9 cellular contexts compared by ENCODE assay signal in genomic region chr7:54546081-54546985, GRCh38. TPM values are rescaled to one million over a fixed set of nuclear protein-coding genes. Genes with fewer than 3 reads are reported as not detected.
DNase-seq lines count a peak whose midpoint lies in the region; ATAC-seq and TF ChIP-seq lines count a peak whose summit lies in the region.
"Had no signal": no experiment of that assay in that cellular context is flagged by ENCODE, and none has a peak within 500 bp of the region (broad histone marks: within the 10 kb centered on the region; RNA-seq: fewer than 3 reads in every experiment).

No MANE protein-coding gene starts in this region.

- no peaks in the 10 kb centered on the region for H3K79me2 ChIP-seq in osteoblast (ENCODE audit: insufficient read depth, low read length)

- peaks cover 16 to 30% (median 23%) of the 10 kb centered on the region in 6 donors for H3K9me3 Mint-ChIP-seq in immature natural killer cell

- no peak for TF ChIP-seq CTCF in colonic mucosa (IDR thresholded peaks at IDR 0.05)
- TF ChIP-seq CTCF in osteoblast (IDR thresholded peaks at IDR 0.05; ENCODE audit: extremely low read depth, low read depth, low read length), result no peak

- ATAC-seq in HG03571 (IDR thresholded peaks at IDR 0.05; ENCODE audit: unreplicated experiment) (no peak), GM19351 (IDR thresholded peaks at IDR 0.05; ENCODE audit: unreplicated experiment) (no peak)

- H3K36me3 Mint-ChIP-seq in immature natural killer cell, result peaks cover 0 to 17% (median 5%) of the 10 kb centered on the region in 3 donors

- H3K9me3 ChIP-seq in MG63 (no peaks in the 10 kb centered on the region), colonic mucosa (no peaks in the 10 kb centered on the region), osteoblast (ENCODE audit: low read depth, low read length) (no peaks in the 10 kb centered on the region)

- no peak overlapping the region for H3K27ac ChIP-seq in colonic mucosa
- H3K27ac ChIP-seq in osteoblast (ENCODE audit: low read depth, low read length), result no peak overlapping the region

- H3K4me2 ChIP-seq in osteoblast (ENCODE audit: insufficient read depth, low read length), result no peak overlapping the region

- no peaks in the 10 kb centered on the region for H3K36me3 ChIP-seq in MG63
- no peaks in the 10 kb centered on the region for H3K36me3 ChIP-seq in colonic mucosa
- no peaks in the 10 kb centered on the region for H3K36me3 ChIP-seq in osteoblast (ENCODE audit: insufficient read depth, low read length)

- no peak overlapping the region for H3K27ac Mint-ChIP-seq in immature natural killer cell

- H3K4me3 ChIP-seq in MG63 (peak overlapping the region; percentile 22), colonic mucosa (peak overlapping the region; percentile 20), osteoblast (ENCODE audit: insufficient read depth, low read length) (no peak overlapping the region)

- peak; percentile 69 for DNase-seq in DMS53 (lab: John Stamatoyannopoulos, UW)
- DNase-seq in MG63, result peak; percentile 18
- no peak for DNase-seq in colonic mucosa
- peak; percentile 68 for DNase-seq in osteoblast (ENCODE audit: insufficient read length, low spot score, missing footprints)
- DNase-seq in immature natural killer cell, result no peak
- no peak for DNase-seq in activated T-cell treated with anti-CD3 and anti-CD28 coated beads for 4 hours

- H3K27me3 ChIP-seq in MG63 (peaks cover 54% of the 10 kb centered on the region), colonic mucosa (peaks cover 44% of the 10 kb centered on the region), osteoblast (ENCODE audit: insufficient read depth, low read length) (peaks cover 32% of the 10 kb centered on the region)

- peaks cover 2 to 19% (median 15%) of the 10 kb centered on the region in 3 donors for H3K27me3 Mint-ChIP-seq in immature natural killer cell (ENCODE audit: low read depth in 3 of 3)

- intact Hi-C loops in colonic mucosa (cut with DNase I), result no loop called here

- H4K20me1 ChIP-seq in osteoblast (ENCODE audit: insufficient read depth, low read length), result no peaks in the 10 kb centered on the region

- H3K9ac ChIP-seq in colonic mucosa (ENCODE audit: low read depth in 2 of 2, low read length in 2 of 2), result no peak overlapping the region

- H3K4me1 Mint-ChIP-seq in immature natural killer cell, result no peaks in the 10 kb centered on the region

- no peak overlapping the region for H2AFZ ChIP-seq in osteoblast (ENCODE audit: low read length)

- no peaks in the 10 kb centered on the region for H3K4me1 ChIP-seq in colonic mucosa
- H3K4me1 ChIP-seq in osteoblast (ENCODE audit: insufficient read depth, low read length), result no peaks in the 10 kb centered on the region

- H3K4me3 Mint-ChIP-seq in immature natural killer cell, result no peak overlapping the region

RNA-seq across cellular contexts. Expression of gene VSTM2A, which starts 4.2 kb away (rescaled TPM):
- not detected in 2 replicates for total RNA-seq in MG63 (2014; rRNA removed; shearing (Covaris generic); ENCODE audit: low replicate concordance)
- total RNA-seq in colonic mucosa, result 1 to 10 TPM in 1 of 2 donors, under 1 TPM in 1; 0.72 to 4.2 TPM
- not detected in 2 replicates for total RNA-seq in osteoblast
- not detected for polyA plus RNA-seq in immature natural killer cell
- total RNA-seq: skeletal muscle tissue had no signal

Comparison
In these comparisons a context has a peak if more than half of its experiments do, and no peak if none do; other contexts are left out.
1. DNase-seq: peak in DMS53 (single experiment), MG63 (single experiment) and osteoblast (single experiment); none in colonic mucosa (single experiment), immature natural killer cell (0 of 3) and activated T-cell treated with anti-CD3 and anti-CD28 coated beads for 4 hours (single experiment).